8 cellular contexts compared by ENCODE assay signal in genomic region chr6:33761922-33762629, GRCh38. TPM values are rescaled to one million over a fixed set of nuclear protein-coding genes. Genes with fewer than 3 reads are reported as not detected.
DNase-seq lines count a peak whose midpoint lies in the region; ATAC-seq and TF ChIP-seq lines count a peak whose summit lies in the region.

No MANE protein-coding gene starts in this region.

- in situ Hi-C loops in brain microvascular endothelial cell (cut with HindIII; ENCODE audit: low pct_ligation_motif_present, low sequenced_read_pairs), result loop anchor here (25.0 kb wide), 1 partner anchor 375 kb away; the partner anchor contains the start of gene GRM4

- no peak for TF ChIP-seq EP300 in SK-N-SH (IDR thresholded peaks at IDR 0.05; ENCODE audit: borderline replicate concordance in 1 of 2, low read depth in 1 of 2, low read length in 1 of 2)

- H2AFZ ChIP-seq in KMS-11 (ENCODE audit: low read depth), result no peak overlapping the region
- no peak overlapping the region for H2AFZ ChIP-seq in SK-N-SH (ENCODE audit: low read depth)

- no peaks in the 10 kb centered on the region for H3K79me2 ChIP-seq in DOHH2 (ENCODE audit: control insufficient read depth, low read length)
- no peaks in the 10 kb centered on the region for H3K79me2 ChIP-seq in KMS-11 (ENCODE audit: insufficient read depth, low read depth)
- H3K79me2 ChIP-seq in SK-N-SH (ENCODE audit: insufficient read depth), result no peaks in the 10 kb centered on the region

- H3K36me3 ChIP-seq in DOHH2 (ENCODE audit: control insufficient read depth, low read length), result no peaks in the 10 kb centered on the region
- H3K36me3 ChIP-seq in KMS-11 (ENCODE audit: insufficient read depth), result no peaks in the 10 kb centered on the region
- no peaks in the 10 kb centered on the region for H3K36me3 ChIP-seq in SK-N-SH (replicated peaks in 1 of 2; ENCODE audit: control insufficient read depth in 1 of 2, insufficient read depth in 2 of 2, low read length in 1 of 2)
- no peaks in the 10 kb centered on the region for H3K36me3 ChIP-seq in brain microvascular endothelial cell (replicated peaks)

- ATAC-seq in GM21737 (IDR thresholded peaks at IDR 0.05; ENCODE audit: unreplicated experiment) (no peak), GM18868 (IDR thresholded peaks at IDR 0.05; ENCODE audit: unreplicated experiment) (no peak)

- H3K9me2 ChIP-seq in DOHH2 (replicated peaks; ENCODE audit: control insufficient read depth, low read length) (no peaks in the 10 kb centered on the region), SK-N-SH (no peaks in the 10 kb centered on the region)

- H4K20me1 ChIP-seq in DOHH2 (ENCODE audit: control insufficient read depth, insufficient read depth, low read depth, low read length) (no peaks in the 10 kb centered on the region), KMS-11 (ENCODE audit: insufficient read depth) (no peaks in the 10 kb centered on the region), SK-N-SH (ENCODE audit: insufficient read depth) (no peaks in the 10 kb centered on the region)

- H3K4me1 ChIP-seq in DOHH2 (ENCODE audit: control insufficient read depth, low read length) (peaks cover 7% of the 10 kb centered on the region), KMS-11 (ENCODE audit: low read depth, poor library complexity, severe bottlenecking) (no peaks in the 10 kb centered on the region), SK-N-SH (ENCODE audit: control insufficient read depth in 1 of 2, insufficient read depth in 2 of 2, low read depth in 1 of 2, low read length in 1 of 2) (peaks cover 0 to 19% of the 10 kb centered on the region in 2 experiments; a peak in 1 of 4 replicates)

- WGBS in SK-N-SH (ENCODE audit: low lambda C conversion rate), result 70% methylated on average over 2 of the region's 7 CpGs

- peak; percentile 69 for TF ChIP-seq CTCF in DOHH2 (IDR thresholded peaks at IDR 0.05; ENCODE audit: low read depth, low read length, poor library complexity, severe bottlenecking)
- TF ChIP-seq CTCF in KMS-11 (conservative IDR thresholded peaks at IDR 0.05; ENCODE audit: low read depth, low read length), result peak; percentile 67
- peak; percentile 59 for TF ChIP-seq CTCF in SK-N-SH (IDR thresholded peaks at IDR 0.05)
- peak; percentile 77 for TF ChIP-seq CTCF in brain microvascular endothelial cell (IDR thresholded peaks at IDR 0.05; ENCODE audit: low read depth, low read length, missing control alignments)

- no peak overlapping the region for H3K4me3 ChIP-seq in DOHH2 (ENCODE audit: low read length)
- no peak overlapping the region for H3K4me3 ChIP-seq in KMS-11 (IDR thresholded peaks at IDR 0.05; ENCODE audit: insufficient read depth, low read depth, low read length)
- no peak overlapping the region for H3K4me3 ChIP-seq in SK-N-SH (ENCODE audit: low read depth in 2 of 2, low read length in 1 of 2)
- H3K4me3 ChIP-seq in brain microvascular endothelial cell (ENCODE audit: low read depth, low read length), result no peak overlapping the region

- H3K9ac ChIP-seq in KMS-11 (no peak overlapping the region), SK-N-SH (no peak overlapping the region)

- POLR2A ChIA-PET in SK-N-SH (lab: Yijun Ruan, JAX), result no interaction called here

- no peaks in the 10 kb centered on the region for H3K9me3 ChIP-seq in DOHH2 (ENCODE audit: control insufficient read depth, insufficient read depth, low read length)
- no peaks in the 10 kb centered on the region for H3K9me3 ChIP-seq in SK-N-SH

- 0 out of 2 replicates have a peak, but pooled peaks cover 4% of the 10 kb centered on the region for H3K27me3 ChIP-seq in DOHH2 (ENCODE audit: control insufficient read depth, low read length)
- H3K27me3 ChIP-seq in KMS-11 (ENCODE audit: insufficient read depth, low read depth), result peaks cover 43% of the 10 kb centered on the region; the same call in 1 of the 2 replicates
- no peaks in the 10 kb centered on the region for H3K27me3 ChIP-seq in SK-N-SH (ENCODE audit: insufficient read depth)
- no peaks in the 10 kb centered on the region for H3K27me3 ChIP-seq in brain microvascular endothelial cell (replicated peaks)

- H3K27ac ChIP-seq in DOHH2 (ENCODE audit: low read depth, low read length) (no peak overlapping the region), KMS-11 (no peak overlapping the region), SK-N-SH (ENCODE audit: low read depth in 2 of 2, low read length in 1 of 2) (peak overlapping the region in 1 of 2 experiments; percentile 56; a peak in 2 of 4 replicates), brain microvascular endothelial cell (no peak overlapping the region)

- H3F3A ChIP-seq in DOHH2 (ENCODE audit: control insufficient read depth, insufficient read depth), result no peaks in the 10 kb centered on the region
- H3F3A ChIP-seq in SK-N-SH (replicated peaks; ENCODE audit: insufficient read depth), result no peaks in the 10 kb centered on the region

- H3K4me2 ChIP-seq in DOHH2 (ENCODE audit: low read length) (no peak overlapping the region), KMS-11 (no peak overlapping the region), SK-N-SH (no peak overlapping the region)

- DNase-seq in SK-N-SH (peak; percentile 71), brain microvascular endothelial cell (peak; percentile 22), left kidney (ENCODE audit: low read depth, low spot score) (peak; percentile 56)
- peak; percentile 28 to 40 for DNase-seq in stimulated activated CD8-positive, alpha-beta memory T cell treated with anti-CD3 and anti-CD28 coated beads, Interleukin-2, amount 100 ng/mL, for 48 hours (ENCODE audit: low read depth in 2 of 2)

- peak; percentile 72 for TF ChIP-seq RAD21 in SK-N-SH (IDR thresholded peaks at IDR 0.05; ENCODE audit: low read length)

- CTCF ChIA-PET in SK-N-SH (lab: Yijun Ruan, JAX), result interaction anchor here (0.6 to 14.7 kb wide), 25 partner anchors 8 to 393 kb away, joined by 3 to 204 read pairs (median 5); partner anchors contain the start of genes IP6K3 and UQCC2

TF ChIP-seq in SK-N-SH, 30 proteins besides CTCF, POLR2A, EP300 and RAD21:
- TF ChIP-seq SMC3 (IDR thresholded peaks at IDR 0.05; ENCODE audit: low read depth, low read length), result peak; percentile 78
- no peak for TF ChIP-seq NRF1 (IDR thresholded peaks at IDR 0.05; ENCODE audit: low read depth, low read length)
TF ChIP-seq in SK-N-SH: peak in this region for 1.

RNA-seq across cellular contexts. Expression of gene IP6K3, which starts 15.4 kb away (rescaled TPM):
- polyA plus RNA-seq in SK-N-SH (2012; rRNA removed), result 0.13 and 0.21 TPM in 2 replicates
- polyA plus RNA-seq in SK-N-SH (2012; cell fraction: cytosol; rRNA removed), result 0.07 and 0.08 TPM in 2 replicates
- polyA plus RNA-seq in SK-N-SH (2012; cell fraction: nucleus; rRNA removed), result 0.18 and 0.32 TPM in 2 replicates

RNA-seq across cellular contexts. Expression of gene LEMD2, which starts 26.9 kb away (rescaled TPM):
- 56.5 and 59.5 TPM in 2 replicates for polyA plus RNA-seq in SK-N-SH (2012; rRNA removed)
- 32.2 and 37.6 TPM in 2 replicates for polyA plus RNA-seq in SK-N-SH (2012; cell fraction: cytosol; rRNA removed)
- polyA plus RNA-seq in SK-N-SH (2012; cell fraction: nucleus; rRNA removed), result 136 and 141 TPM in 2 replicates

RNA-seq across cellular contexts. Expression of gene MLN, which starts 41.7 kb away (rescaled TPM):
- polyA plus RNA-seq in SK-N-SH (2012; rRNA removed), result not detected in 2 replicates
- not detected in 2 replicates for polyA plus RNA-seq in SK-N-SH (2012; cell fraction: cytosol; rRNA removed)
- polyA plus RNA-seq in SK-N-SH (2012; cell fraction: nucleus; rRNA removed), result not detected in 2 replicates

RNA-seq across cellular contexts. Expression of gene UQCC2, which starts 50.6 kb away (rescaled TPM):
- polyA plus RNA-seq in SK-N-SH (2012; rRNA removed), result 49.8 and 59.0 TPM in 2 replicates
- 43.2 and 47.9 TPM in 2 replicates for polyA plus RNA-seq in SK-N-SH (2012; cell fraction: cytosol; rRNA removed)
- polyA plus RNA-seq in SK-N-SH (2012; cell fraction: nucleus; rRNA removed), result 37.4 and 42.0 TPM in 2 replicates
